ENCODE assay signal across 1 cellular context in genomic region chr14:71198681-71199080, GRCh38.
TF ChIP-seq lines count a peak whose summit lies in the region.

No MANE protein-coding gene starts in this region.

TF ChIP-seq in H1, 55 proteins besides CTCF, POLR2A, EP300 and RAD21 (continued from another document):
- TF ChIP-seq CHD7 (IDR thresholded peaks at IDR 0.05; ENCODE audit: insufficient replicate concordance, low read length) (no peak), SP1 (IDR thresholded peaks at IDR 0.05; ENCODE audit: low read depth, low read length) (no peak), NANOG (IDR thresholded peaks at IDR 0.05; ENCODE audit: insufficient read depth, low read depth, low read length, poor library complexity, severe bottlenecking) (no peak), SUZ12 (IDR thresholded peaks at IDR 0.05; ENCODE audit: low read length) (no peak), GABPA (IDR thresholded peaks at IDR 0.05; ENCODE audit: borderline replicate concordance, insufficient read depth, low read length) (no peak), KDM5A (IDR thresholded peaks at IDR 0.05; ENCODE audit: low read length) (no peak)
